34 cellular contexts compared by ENCODE assay signal in genomic region chr7:124912972-124913371, GRCh38.
"Had no signal": no experiment of that assay in that cellular context is flagged by ENCODE, and none has a peak within 500 bp of the region (broad histone marks: within the 10 kb centered on the region; RNA-seq: fewer than 3 reads in every experiment).

No MANE protein-coding gene starts in this region.

- DNase-seq: Karpas-422, Kasumi-1, MG63, MM.1S, MV-4-11, NCI-H1048, NCI-H1092, NCI-H1092 treated with DMSO at 0.1 percent for 48 hours, NCI-H1105, NCI-H1105 treated with DMSO at 0.1 percent for 48 hours, NCI-H1417, NCI-H1417 treated with DMSO at 0.1 percent for 48 hours, NCI-H1436, NCI-H1436 treated with DMSO at 0.1 percent for 48 hours, NCI-H146, NCI-H1694, NCI-H1694 treated with DMSO at 0.1 percent for 48 hours, NCI-H187, NCI-H187 treated with DMSO at 0.1 percent for 48 hours, NCI-H1930, NCI-H2029, NCI-H2029 treated with DMSO at 0.1 percent for 48 hours, NCI-H2081, NCI-H2081 treated with DMSO at 0.1 percent for 48 hours, NCI-H2107, NCI-H2171, NCI-H2171 treated with DMSO at 0.1 percent for 48 hours, NCI-H2227 treated with DMSO at 0.1 percent for 48 hours, NCI-H226, NCI-H345, NCI-H446, NCI-H446 treated with DMSO at 0.1 percent for 48 hours, NCI-H510A, NCI-H510A treated with DMSO at 0.1 percent for 48 hours had no signal

- H3K36me3 ChIP-seq: MG63 had no signal

- H3K27me3 ChIP-seq: MG63 had no signal

- H3K4me3 ChIP-seq: MG63 had no signal

- H3K9me3 ChIP-seq: MG63 had no signal
